ENCODE assay signal across 8 cellular contexts in the genomic region with DNA sequence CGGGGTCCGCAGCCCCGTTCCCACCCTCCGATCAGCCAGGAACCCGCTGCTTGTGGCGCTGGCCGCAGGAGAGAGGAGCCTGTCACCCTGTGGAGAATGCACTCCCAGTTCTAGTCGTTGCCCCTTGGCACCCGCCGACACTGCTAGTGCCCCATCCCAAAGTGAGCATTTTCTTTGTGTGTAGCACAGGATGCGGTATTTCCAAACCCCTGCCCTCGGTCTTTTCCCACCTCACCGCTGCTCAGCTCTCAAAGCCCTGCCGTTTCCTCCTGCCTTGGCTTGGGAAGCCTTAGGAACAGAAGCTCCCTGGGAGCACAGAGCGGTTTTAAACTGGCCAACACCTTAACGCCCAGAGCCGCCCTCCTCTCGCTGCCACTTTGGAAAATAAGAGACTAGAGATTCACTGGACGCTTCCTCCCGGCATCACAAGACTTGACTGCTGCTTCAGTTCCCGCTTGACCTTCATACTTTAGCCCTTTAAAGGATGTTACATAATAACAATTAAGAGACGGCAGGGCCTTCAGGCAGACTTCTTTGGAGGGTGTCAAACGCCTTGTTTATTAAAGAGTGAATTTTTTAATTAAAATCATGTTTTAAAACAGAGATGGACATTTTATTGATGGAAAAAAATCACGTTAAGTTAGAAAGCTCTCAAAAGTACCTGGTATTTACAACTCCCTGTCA. TPM values are rescaled to one million over a fixed set of nuclear protein-coding genes. Genes with fewer than 3 reads are reported as not detected.
A peak's percentile ranks its signal among the peaks of the same experiment; 100 is the strongest.
DNase-seq lines count a peak whose midpoint lies in the region; ATAC-seq and TF ChIP-seq lines count a peak whose summit lies in the region.

No MANE protein-coding gene starts in this region.

- H3K27ac Mint-ChIP-seq in activated T-helper 2 cell treated with anti-CD3 and anti-CD28 coated beads, Interferon-gamma antibody, Interleukin-2, Interleukin-4, amounts not matched to agents 10 μg/mL and 5 μg/mL and 100 μg/mL, durations not matched to agents 14 hours and 24 hours and 36 hours, result peak overlapping the region; percentile 78
- H3K27ac Mint-ChIP-seq in natural killer cell, result peak overlapping the region; percentile 92 to 93

- in situ Hi-C loops in HAP-1 (cut with MboI; ENCODE audit: low sequenced_read_pairs), result no loop called here

- no peaks in the 10 kb centered on the region for H3K9me3 Mint-ChIP-seq in activated T-helper 2 cell treated with anti-CD3 and anti-CD28 coated beads, Interferon-gamma antibody, Interleukin-2, Interleukin-4, amounts not matched to agents 10 μg/mL and 5 μg/mL and 100 μg/mL, durations not matched to agents 14 hours and 24 hours and 36 hours
- no peaks in the 10 kb centered on the region for H3K9me3 Mint-ChIP-seq in natural killer cell

- H3K36me3 ChIP-seq in HAP-1 (replicated peaks), result no peaks in the 10 kb centered on the region
- H3K36me3 ChIP-seq in uterus, result no peaks in the 10 kb centered on the region

- peaks cover 16% of the 10 kb centered on the region for H3K36me3 Mint-ChIP-seq in activated T-helper 2 cell treated with anti-CD3 and anti-CD28 coated beads, Interferon-gamma antibody, Interleukin-2, Interleukin-4, amounts not matched to agents 10 μg/mL and 5 μg/mL and 100 μg/mL, durations not matched to agents 14 hours and 24 hours and 36 hours (ENCODE audit: low read depth)
- H3K36me3 Mint-ChIP-seq in natural killer cell, result peaks cover 14% of the 10 kb centered on the region

- peak overlapping the region; percentile 93 for H3K4me3 Mint-ChIP-seq in activated T-helper 2 cell treated with anti-CD3 and anti-CD28 coated beads, Interferon-gamma antibody, Interleukin-2, Interleukin-4, amounts not matched to agents 10 μg/mL and 5 μg/mL and 100 μg/mL, durations not matched to agents 14 hours and 24 hours and 36 hours (ENCODE audit: low read depth)
- peak overlapping the region; percentile 97 for H3K4me3 Mint-ChIP-seq in natural killer cell

- peak; percentile 21 for DNase-seq in DMS153 treated with DMSO at 0.1 percent for 48 hours (lab: John Stamatoyannopoulos, UW; ENCODE audit: unreplicated experiment)
- DNase-seq in HAP-1 (ENCODE audit: low spot score in 2 of 2), result peak; percentile 13 to 43
- DNase-seq in NCI-H345 treated with DMSO at 0.1 percent for 48 hours (lab: John Stamatoyannopoulos, UW; ENCODE audit: unreplicated experiment), result peak; percentile 15
- DNase-seq in activated T-helper 2 cell treated with anti-CD3 and anti-CD28 coated beads, Interferon-gamma antibody, Interleukin-2, Interleukin-4, amounts not matched to agents 10 μg/mL and 5 μg/mL and 100 μg/mL, durations not matched to agents 14 hours and 24 hours and 36 hours (ENCODE audit: low spot score), result no peak
- DNase-seq in foreskin fibroblast, result peak; percentile 33 to 63
- no peak for DNase-seq in natural killer cell
- peak; percentile 36 to 46 for DNase-seq in uterus
- DNase-seq in stimulated activated naive CD4-positive, alpha-beta T cell treated with Interleukin-2 at 50 U/mL for 16 hours (lab: John Stamatoyannopoulos, UW), result no peak

- peaks cover 5% of the 10 kb centered on the region; the same call in 1 of the 2 replicates for H3K4me1 ChIP-seq in HAP-1
- no peaks in the 10 kb centered on the region for H3K4me1 ChIP-seq in uterus

- no peaks in the 10 kb centered on the region for H3K27me3 ChIP-seq in HAP-1 (ENCODE audit: low read depth)
- no peaks in the 10 kb centered on the region for H3K27me3 ChIP-seq in uterus

- H3K4me1 Mint-ChIP-seq in activated T-helper 2 cell treated with anti-CD3 and anti-CD28 coated beads, Interferon-gamma antibody, Interleukin-2, Interleukin-4, amounts not matched to agents 10 μg/mL and 5 μg/mL and 100 μg/mL, durations not matched to agents 14 hours and 24 hours and 36 hours (ENCODE audit: low read depth), result peaks cover 21% of the 10 kb centered on the region
- H3K4me1 Mint-ChIP-seq in natural killer cell, result peaks cover 45 to 46% of the 10 kb centered on the region in 2 donors

- peak in 2 of 3 donors; percentile 3 to 12 for ATAC-seq in natural killer cell

- H3K27me3 Mint-ChIP-seq in activated T-helper 2 cell treated with anti-CD3 and anti-CD28 coated beads, Interferon-gamma antibody, Interleukin-2, Interleukin-4, amounts not matched to agents 10 μg/mL and 5 μg/mL and 100 μg/mL, durations not matched to agents 14 hours and 24 hours and 36 hours (ENCODE audit: low read depth), result no peaks in the 10 kb centered on the region
- H3K27me3 Mint-ChIP-seq in natural killer cell (ENCODE audit: low read depth in 2 of 2), result no peaks in the 10 kb centered on the region

- no peak for TF ChIP-seq POLR2A in uterus (IDR thresholded peaks at IDR 0.05)

- H3K4me3 ChIP-seq in HAP-1 (peak overlapping the region; percentile 65), foreskin fibroblast (ENCODE audit: low read depth in 1 of 2, low read length in 2 of 2) (peak overlapping the region; percentile 68 to 87), uterus (peak overlapping the region; percentile 85 to 87)

- TF ChIP-seq CTCF in foreskin fibroblast (IDR thresholded peaks at IDR 0.05; ENCODE audit: low read depth, low read length) (no peak), natural killer cell (IDR thresholded peaks at IDR 0.05) (no peak), uterus (IDR thresholded peaks at IDR 0.05) (no peak)

- H3K9me3 ChIP-seq in HAP-1 (no peaks in the 10 kb centered on the region), uterus (no peaks in the 10 kb centered on the region)

- intact Hi-C loops in activated T-helper 2 cell treated with anti-CD3 and anti-CD28 coated beads, Interferon-gamma antibody, Interleukin-2, Interleukin-4, amounts not matched to agents 10 μg/mL and 5 μg/mL and 100 μg/mL, durations not matched to agents 14 hours and 24 hours and 36 hours (cut with micrococcal nuclease), result loop anchor here (5.0 kb wide), 1 partner anchor 720 kb away; a partner anchor contains a TSS
- intact Hi-C loops in natural killer cell (cut with micrococcal nuclease), result loop anchor here (5.0 kb wide), 1 partner anchor 125 kb away; a partner anchor contains a TSS
- intact Hi-C loops in uterus (cut with DNase I; ENCODE audit: low total_unique reads), result no loop called here

- peak overlapping the region; percentile 94 to 96 for H3K27ac ChIP-seq in uterus

RNA-seq across cellular contexts. Expression of a gene that starts 0.8 kb away (rescaled TPM):
- 8.5 and 8.9 TPM in 2 replicates for total RNA-seq in activated T-helper 2 cell treated with anti-CD3 and anti-CD28 coated beads, Interferon-gamma antibody, Interleukin-2, Interleukin-4, amounts not matched to agents 10 μg/mL and 5 μg/mL and 100 μg/mL, durations not matched to agents 14 hours and 24 hours and 36 hours
- total RNA-seq in natural killer cell (10 to 100 TPM; 27.9 to 32.5 (median 31.7) TPM), uterus (10 to 100 TPM in 3 of 4 donors, 1 to 10 TPM in 1; 9.7 to 22.5 (median 19.7) TPM)

RNA-seq across cellular contexts. Expression of a gene that starts 35.1 kb away (rescaled TPM):
- not detected in 2 replicates for total RNA-seq in activated T-helper 2 cell treated with anti-CD3 and anti-CD28 coated beads, Interferon-gamma antibody, Interleukin-2, Interleukin-4, amounts not matched to agents 10 μg/mL and 5 μg/mL and 100 μg/mL, durations not matched to agents 14 hours and 24 hours and 36 hours
- total RNA-seq in natural killer cell (1 to 10 TPM in 2 of 3 donors, under 1 TPM in 1; 0.95 to 3.1 (median 1.6) TPM), uterus (1 to 10 TPM in 1 of 4 donors, under 1 TPM in 1, not detected in 2; 0.62 to 1.1 TPM)

Comparison
In these comparisons a context has a peak if more than half of its experiments do, and no peak if none do; other contexts are left out.
1. DNase-seq: peak in DMS153 treated with DMSO at 0.1 percent for 48 hours (single experiment), HAP-1 (2 of 2), NCI-H345 treated with DMSO at 0.1 percent for 48 hours (single experiment), foreskin fibroblast (2 of 2) and uterus (2 of 2); none in activated T-helper 2 cell treated with anti-CD3 and anti-CD28 coated beads, Interferon-gamma antibody, Interleukin-2, Interleukin-4, amounts not matched to agents 10 μg/mL and 5 μg/mL and 100 μg/mL, durations not matched to agents 14 hours and 24 hours and 36 hours (single experiment), natural killer cell (single experiment) and stimulated activated naive CD4-positive, alpha-beta T cell treated with Interleukin-2 at 50 U/mL for 16 hours (single experiment).
2. Peak in every context shown above with its lines, with median percentiles within 50 percentile points of each other: H3K4me3 ChIP-seq.